In genomic region chr9:123380852-123381705, GRCh38 we compare ENCODE assay signal across 24 cellular contexts. TPM values are rescaled to one million over a fixed set of nuclear protein-coding genes. Genes with fewer than 3 reads are reported as not detected.
"Had no signal": no experiment of that assay in that cellular context is flagged by ENCODE, and none has a peak within 500 bp of the region (broad histone marks: within the 10 kb centered on the region; RNA-seq: fewer than 3 reads in every experiment).

No MANE protein-coding gene starts in this region.

- H3K36me3 ChIP-seq: colonic mucosa, gastrocnemius medialis, thyroid gland had no signal

- H3K27ac Mint-ChIP-seq: memory B cell, type B pancreatic cell had no signal

- H3K27ac ChIP-seq: colonic mucosa, epithelial cell of prostate, esophagus muscularis mucosa, gastrocnemius medialis, heart right ventricle, left lung, lower lobe of right lung, sigmoid colon, skin epidermis, thyroid gland had no signal

- H3K4me1 Mint-ChIP-seq: memory B cell had no signal

- H3K4me1 ChIP-seq: gastrocnemius medialis, left lung had no signal

- H3K9me3 Mint-ChIP-seq: memory B cell; naive thymus-derived CD4-positive, alpha-beta T cell; type B pancreatic cell had no signal

- H3K4me3 ChIP-seq: colonic mucosa, esophagus muscularis mucosa, gastrocnemius medialis, heart right ventricle, left lung, lower lobe of right lung, sigmoid colon, skin epidermis, thyroid gland had no signal

- DNase-seq: colonic mucosa; effector memory CD4-positive, alpha-beta T cell; gastrocnemius medialis; heart right ventricle; hypothalamus; islet precursor cell; lower lobe of right lung; naive thymus-derived CD4-positive, alpha-beta T cell; sigmoid colon; stimulated activated CD4-positive, alpha-beta T cell treated with anti-CD3 and anti-CD28 coated beads, Interleukin-2, amount 100 ng/mL, for 24 hours; stimulated activated CD4-positive, alpha-beta T cell treated with anti-CD3 and anti-CD28 coated beads, Interleukin-4, amount 100 ng/mL, for 4 hours; stimulated activated naive CD4-positive, alpha-beta T cell treated with Interleukin-2 at 50 U/mL for 16 hours; thyroid gland had no signal

- ATAC-seq: gastrocnemius medialis; heart right ventricle; left lung; lower lobe of right lung; naive thymus-derived CD4-positive, alpha-beta T cell had no signal

- H3K27me3 Mint-ChIP-seq: memory B cell, type B pancreatic cell had no signal

- H3K27me3 ChIP-seq: colonic mucosa, sigmoid colon, thyroid gland had no signal

- H3K36me3 Mint-ChIP-seq: naive thymus-derived CD4-positive, alpha-beta T cell; type B pancreatic cell had no signal

- H3K4me3 Mint-ChIP-seq: memory B cell; naive thymus-derived CD4-positive, alpha-beta T cell; type B pancreatic cell had no signal

- H3K9me3 ChIP-seq: colonic mucosa, esophagus muscularis mucosa, gastrocnemius medialis, heart right ventricle, left lung, lower lobe of right lung, sigmoid colon, thyroid gland had no signal

RNA-seq across cellular contexts. Expression of gene CRB2, which starts 25.1 kb away (rescaled TPM):
- total RNA-seq: dermis microvascular lymphatic vessel endothelial cell; fibroblast of villous mesenchyme; gastrocnemius medialis; lower lobe of right lung; mononuclear cell; naive thymus-derived CD4-positive, alpha-beta T cell; osteoblast; pulmonary artery endothelial cell had no signal
- polyA plus RNA-seq: naive thymus-derived CD4-positive, alpha-beta T cell had no signal
